10 cellular contexts compared by ENCODE assay signal in genomic region chr20:46651091-46651962, GRCh38. TPM values are rescaled to one million over a fixed set of nuclear protein-coding genes. Genes with fewer than 3 reads are reported as not detected.
A peak's percentile ranks its signal among the peaks of the same experiment; 100 is the strongest.
DNase-seq lines count a peak whose midpoint lies in the region; ATAC-seq lines count a peak whose summit lies in the region.
"Had no signal": no experiment of that assay in that cellular context is flagged by ENCODE, and none has a peak within 500 bp of the region (broad histone marks: within the 10 kb centered on the region; RNA-seq: fewer than 3 reads in every experiment).

TSS of gene SLC13A3 (minus strand) at chr20:46651459. CDS start at chr20:46651421, 38 bp downstream.

- H4K91ac ChIP-seq in trophoblast cell (ENCODE audit: low read depth, low read length) = no peak within 1 kb of the TSS

- no peak within 1 kb of the TSS for H2AFZ ChIP-seq in trophoblast cell (ENCODE audit: insufficient read depth, low read length, poor library complexity)

- H3K27me3 ChIP-seq in H7 (ENCODE audit: control insufficient read depth, insufficient read depth, low read length) (peaks cover 7% of the 10 kb centered on the region; the same call in 1 of the 2 replicates), iPS-15b (ENCODE audit: control insufficient read depth, insufficient read depth, low read length) (peaks cover 23% of the 10 kb centered on the region), trophoblast cell (ENCODE audit: insufficient read depth, low read length) (peaks cover 3% of the 10 kb centered on the region)

- H3K36me3 ChIP-seq in H7 (replicated peaks; ENCODE audit: control insufficient read depth, insufficient read depth, low read length) (no peaks in the 10 kb centered on the region), iPS-15b (ENCODE audit: control insufficient read depth, insufficient read depth, low read length) (no peaks in the 10 kb centered on the region), trophoblast cell (ENCODE audit: control insufficient read depth in 1 of 2, insufficient read depth in 2 of 2, low read length in 2 of 2) (no peaks in the 10 kb centered on the region)

- H3K79me2 ChIP-seq in trophoblast cell (ENCODE audit: control insufficient read depth, insufficient read depth, low read length, poor library complexity) = no peaks in the 10 kb centered on the region

- H3K27ac ChIP-seq in trophoblast cell (ENCODE audit: low read depth, low read length) = no peak within 1 kb of the TSS

- DNase-seq in H7 (peak; percentile 94), anterior cingulate cortex (lab: John Stamatoyannopoulos, UW) (peak in 33 of 58 donors; percentile 6 to 67 (median 36)), trophoblast cell (peak; percentile 68 to 79), cerebellum (ENCODE audit: low spot score) (no peak), NCI-H2029 (lab: John Stamatoyannopoulos, UW) (no peak)
- DNase-seq: COR-L47 had no signal

- no peaks in the 10 kb centered on the region for H3K9me3 ChIP-seq in iPS-15b (ENCODE audit: control insufficient read depth, insufficient read depth, low read length)
- H3K9me3 ChIP-seq in trophoblast cell (ENCODE audit: insufficient read depth, low read depth, low read length) = peaks cover 1% of the 10 kb centered on the region

- peak within 1 kb of the TSS; percentile 32 for H3K4me3 ChIP-seq in H7 (ENCODE audit: insufficient read depth, low read depth, low read length)
- H3K4me3 ChIP-seq in iPS-15b (ENCODE audit: low read depth, low read length) = peak within 1 kb of the TSS; percentile 52
- no peak within 1 kb of the TSS for H3K4me3 ChIP-seq in trophoblast cell (ENCODE audit: low read depth, low read length)

- H3K14ac ChIP-seq in trophoblast cell (ENCODE audit: low read length) = no peak within 1 kb of the TSS

- no peak within 1 kb of the TSS for H2BK12ac ChIP-seq in trophoblast cell (ENCODE audit: low read length)

- H3K79me1 ChIP-seq in trophoblast cell (ENCODE audit: low read length) = no peaks in the 10 kb centered on the region

- H3K9ac ChIP-seq in iPS-15b (ENCODE audit: low read depth, low read length) = no peak within 1 kb of the TSS
- no peak within 1 kb of the TSS for H3K9ac ChIP-seq in trophoblast cell (ENCODE audit: low read length)

- no peaks in the 10 kb centered on the region for H3K36me3 Mint-ChIP-seq in stimulated activated memory B cell treated with anti-CD40 and anti-IgM and Interleukin-4, amounts not matched to agents 10 μg/mL and 1 μg/mL and 100 μg/mL, for 72 hours

- no peak within 1 kb of the TSS for H3K4me3 Mint-ChIP-seq in stimulated activated memory B cell treated with anti-CD40 and anti-IgM and Interleukin-4, amounts not matched to agents 10 μg/mL and 1 μg/mL and 100 μg/mL, for 72 hours

- ATAC-seq in HG03159 (IDR thresholded peaks at IDR 0.05; ENCODE audit: unreplicated experiment) = no peak
- ATAC-seq in stimulated activated memory B cell treated with anti-CD40 and anti-IgM and Interleukin-4, amounts not matched to agents 10 μg/mL and 1 μg/mL and 100 μg/mL, for 72 hours = no peak

- H3K18ac ChIP-seq in trophoblast cell (ENCODE audit: low read length) = no peak within 1 kb of the TSS

- no peak within 1 kb of the TSS for H2BK5ac ChIP-seq in trophoblast cell (ENCODE audit: low read depth, low read length, poor library complexity)

- no peaks in the 10 kb centered on the region for H3K4me1 Mint-ChIP-seq in stimulated activated memory B cell treated with anti-CD40 and anti-IgM and Interleukin-4, amounts not matched to agents 10 μg/mL and 1 μg/mL and 100 μg/mL, for 72 hours

- no peaks in the 10 kb centered on the region for H3K9me3 Mint-ChIP-seq in stimulated activated memory B cell treated with anti-CD40 and anti-IgM and Interleukin-4, amounts not matched to agents 10 μg/mL and 1 μg/mL and 100 μg/mL, for 72 hours

- no peak within 1 kb of the TSS for H2AK5ac ChIP-seq in trophoblast cell (ENCODE audit: low read length)

- no peak within 1 kb of the TSS for H3K23ac ChIP-seq in trophoblast cell (ENCODE audit: low read length)

- peaks cover 60% of the 10 kb centered on the region for H3K27me3 Mint-ChIP-seq in stimulated activated memory B cell treated with anti-CD40 and anti-IgM and Interleukin-4, amounts not matched to agents 10 μg/mL and 1 μg/mL and 100 μg/mL, for 72 hours

- peak within 1 kb of the TSS; percentile 18 for H3K4me2 ChIP-seq in trophoblast cell (ENCODE audit: low read length)

- H3K4ac ChIP-seq in trophoblast cell (ENCODE audit: low read depth, low read length) = no peak within 1 kb of the TSS

- WGBS in trophoblast cell (ENCODE audit: extremely low coverage, insufficient coverage, insufficient read length) = no CpG with 5 or more reads among the region's 55 CpGs

- no peak within 1 kb of the TSS for H2BK120ac ChIP-seq in trophoblast cell (ENCODE audit: insufficient read depth, low read length, poor library complexity)

- H3K4me1 ChIP-seq in iPS-15b (ENCODE audit: control insufficient read depth, insufficient read depth, low read length) (no peaks in the 10 kb centered on the region), trophoblast cell (ENCODE audit: control insufficient read depth in 1 of 2, insufficient read depth in 2 of 2, low read length in 2 of 2) (peaks cover 0 to 6% of the 10 kb centered on the region in 2 experiments)

- no peak within 1 kb of the TSS for H4K12ac ChIP-seq in trophoblast cell (ENCODE audit: low read depth, low read length)

- no peak within 1 kb of the TSS for H3K27ac Mint-ChIP-seq in stimulated activated memory B cell treated with anti-CD40 and anti-IgM and Interleukin-4, amounts not matched to agents 10 μg/mL and 1 μg/mL and 100 μg/mL, for 72 hours

- no peak within 1 kb of the TSS for H4K8ac ChIP-seq in trophoblast cell (ENCODE audit: low read depth, low read length)

RNA-seq across cellular contexts. Expression of gene SLC13A3, which starts in this region (rescaled TPM):
- total RNA-seq in H7 (2014; rRNA removed; shearing (Covaris generic)) = 6.9 and 11.8 TPM in 2 replicates
- 2.9 and 3.4 TPM in 2 replicates for polyA plus RNA-seq in trophoblast cell (2013)
- 9.8 TPM for total RNA-seq in cerebellum
- total RNA-seq: T-helper 2 cell treated with Interferon-gamma antibody and Interleukin-4, amounts not matched to agents 100 ng/mL and 5 ng/mL, for 36 hours had no signal

Comparison
In these comparisons a context has a peak if more than half of its experiments do, and no peak if none do; other contexts are left out.
1. DNase-seq: peak in H7 (single experiment), anterior cingulate cortex (33 of 58) and trophoblast cell (2 of 2); none in cerebellum (single experiment) and NCI-H2029 (single experiment).